Comparison of ENCODE assay signal across 8 cellular contexts in genomic region chr1:248872752-248873408, GRCh38. TPM values are rescaled to one million over a fixed set of nuclear protein-coding genes. Genes with fewer than 3 reads are reported as not detected.
DNase-seq lines count a peak whose midpoint lies in the region; ATAC-seq and TF ChIP-seq lines count a peak whose summit lies in the region.

No MANE protein-coding gene starts in this region.

- H3K36me3 ChIP-seq in lung (ENCODE audit: control insufficient read depth in 2 of 2, insufficient read depth in 2 of 2, low read length in 2 of 2) = no peaks in the 10 kb centered on the region

- peaks cover 29% of the 10 kb centered on the region for H3K36me3 Mint-ChIP-seq in stimulated activated effector memory CD8-positive, alpha-beta T cell treated with anti-CD3 and anti-CD28 coated beads, Interleukin-12 subunit alpha, Interleukin-12 subunit beta, amount 100 ng/mL, for 72 hours

- H3K4me3 Mint-ChIP-seq in stimulated activated effector memory CD8-positive, alpha-beta T cell treated with anti-CD3 and anti-CD28 coated beads, Interleukin-12 subunit alpha, Interleukin-12 subunit beta, amount 100 ng/mL, for 72 hours = peak overlapping the region; percentile 84

- WGBS in lung, 2 donors = 1 to 4% methylated on average over 30 to 31 of the region's 31 CpGs

- DNase-seq in AML-193 (lab: John Stamatoyannopoulos, UW) (peak; percentile 25 to 60), NCI-H2107 (lab: John Stamatoyannopoulos, UW) (peak; percentile 22), lung (ENCODE audit: low spot score) (peak; percentile 53)
- DNase-seq in activated CD4-positive, CD25-positive, alpha-beta regulatory T cell treated with anti-CD3 and anti-CD28 coated beads, Interleukin-2, amount 50 U/mL, for 72 hours = peak; percentile 62
- DNase-seq in effector CD4-positive, alpha-beta T cell = peak; percentile 13
- peak; percentile 30 to 79 for DNase-seq in stimulated activated effector memory CD8-positive, alpha-beta T cell treated with anti-CD3 and anti-CD28 coated beads, Interleukin-12 subunit alpha, Interleukin-12 subunit beta, amount 100 ng/mL, for 72 hours (ENCODE audit: low spot score in 2 of 2)

- H3K27ac Mint-ChIP-seq in stimulated activated effector memory CD8-positive, alpha-beta T cell treated with anti-CD3 and anti-CD28 coated beads, Interleukin-12 subunit alpha, Interleukin-12 subunit beta, amount 100 ng/mL, for 72 hours = peak overlapping the region; percentile 100

- no peaks in the 10 kb centered on the region for H3K9me3 Mint-ChIP-seq in stimulated activated effector memory CD8-positive, alpha-beta T cell treated with anti-CD3 and anti-CD28 coated beads, Interleukin-12 subunit alpha, Interleukin-12 subunit beta, amount 100 ng/mL, for 72 hours

- no peaks in the 10 kb centered on the region for H3K9me3 ChIP-seq in lung (ENCODE audit: control insufficient read depth in 2 of 2, insufficient read depth in 1 of 2, low read length in 1 of 2)

- peak overlapping the region; percentile 93 to 98 for H3K27ac ChIP-seq in lung (ENCODE audit: low read depth in 1 of 2, low read length in 1 of 2)

- no peak for TF ChIP-seq CTCF in lung (IDR thresholded peaks at IDR 0.05; ENCODE audit: control extremely low read depth, extremely low read depth)

- peaks cover 25% of the 10 kb centered on the region for H3K4me1 Mint-ChIP-seq in stimulated activated effector memory CD8-positive, alpha-beta T cell treated with anti-CD3 and anti-CD28 coated beads, Interleukin-12 subunit alpha, Interleukin-12 subunit beta, amount 100 ng/mL, for 72 hours

- H3K4me3 ChIP-seq in lung = peak overlapping the region; percentile 73

- ATAC-seq in GM18867 (IDR thresholded peaks at IDR 0.05; ENCODE audit: unreplicated experiment) (peak; percentile 39), HG03066 (IDR thresholded peaks at IDR 0.05; ENCODE audit: low read depth, unreplicated experiment) (peak; percentile 44), lung (ENCODE audit: insufficient read depth, low FRiP score) (peak; percentile 70)
- peak; percentile 60 for ATAC-seq in stimulated activated effector memory CD8-positive, alpha-beta T cell treated with anti-CD3 and anti-CD28 coated beads, Interleukin-12 subunit alpha, Interleukin-12 subunit beta, amount 100 ng/mL, for 72 hours

- H3K27me3 ChIP-seq in lung (ENCODE audit: control insufficient read depth, insufficient read depth) = no peaks in the 10 kb centered on the region

- H3K4me1 ChIP-seq in lung (ENCODE audit: control insufficient read depth in 2 of 2, insufficient read depth in 2 of 2, low read length in 2 of 2) = peaks cover 0 to 3% of the 10 kb centered on the region in 2 donors

RNA-seq across cellular contexts. Expression of gene ZNF692, which starts 14.0 kb away (rescaled TPM):
- 10 to 100 TPM; 26.1 to 35.3 TPM for total RNA-seq in lung
- 10 to 100 TPM; 37.4 to 58.5 TPM for polyA plus RNA-seq in lung

RNA-seq across cellular contexts. Expression of gene PGBD2, which starts 33.2 kb away (rescaled TPM):
- total RNA-seq in lung = 10 to 100 TPM in 1 of 2 donors, 1 to 10 TPM in 1; 5.8 to 12.5 TPM
- 1 to 10 TPM; 3.5 to 4.2 TPM for polyA plus RNA-seq in lung

RNA-seq across cellular contexts. Expression of gene ZNF672, which starts 34.9 kb away (rescaled TPM):
- total RNA-seq in lung = 10 to 100 TPM; 31.1 to 41.3 TPM
- 10 to 100 TPM; 17.1 to 31.5 TPM for polyA plus RNA-seq in lung

RNA-seq across cellular contexts. Expression of gene SH3BP5L, which starts 47.2 kb away (rescaled TPM):
- 10 to 100 TPM; 17.6 to 25.5 TPM for total RNA-seq in lung
- polyA plus RNA-seq in lung = 10 to 100 TPM; 16.4 to 17.4 TPM

Comparison
In these comparisons a context has a peak if more than half of its experiments do, and no peak if none do; other contexts are left out.
1. Peak in every context shown above with its lines: DNase-seq, ATAC-seq, H3K4me3 ChIP-seq and H3K27ac ChIP-seq.